In the genomic region with DNA sequence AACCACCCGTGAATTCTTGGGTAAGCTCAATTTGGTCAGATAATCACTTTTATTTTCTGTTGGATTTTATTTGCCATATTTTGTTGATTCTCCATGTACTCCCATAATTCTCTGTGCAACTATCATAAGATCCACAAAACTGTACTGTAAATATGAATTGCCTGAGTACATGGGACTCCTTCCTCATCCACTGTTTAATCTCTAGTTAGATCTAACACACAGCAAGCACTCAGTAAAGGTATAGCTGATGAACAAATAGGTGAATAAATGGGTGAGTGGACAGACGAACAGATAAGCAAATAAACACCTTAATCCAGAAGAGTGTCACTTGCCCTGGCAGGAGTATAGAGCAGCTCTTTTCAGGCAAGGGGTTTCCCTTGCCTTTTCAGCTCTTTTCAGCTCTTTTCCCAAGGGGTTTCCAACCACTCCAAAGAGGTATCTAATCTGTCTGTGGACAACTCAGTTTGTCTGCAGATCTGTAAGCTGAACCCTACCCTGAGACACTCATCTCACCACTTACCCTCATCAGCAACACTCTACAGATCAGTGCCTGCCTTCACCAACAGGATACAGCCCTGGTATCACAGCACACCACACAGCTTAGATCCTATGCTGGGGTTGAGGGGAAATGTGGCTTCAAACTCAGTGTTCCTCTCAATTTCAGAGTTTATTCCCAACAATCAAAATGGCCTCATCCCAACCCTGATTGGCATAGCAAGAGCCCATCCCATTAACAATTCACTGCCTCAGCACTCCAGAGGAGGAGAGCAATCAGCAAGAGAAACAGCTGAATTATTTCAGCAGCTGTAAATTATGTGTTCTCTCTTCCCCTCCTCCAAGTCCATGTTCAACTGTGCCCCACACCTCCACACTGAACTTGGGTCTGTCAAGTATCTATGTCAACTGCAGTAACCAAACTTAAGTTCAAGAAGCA, we compare ENCODE assay signal across 9 cellular contexts. TPM values are rescaled to one million over a fixed set of nuclear protein-coding genes. Genes with fewer than 3 reads are reported as not detected.
DNase-seq lines count a peak whose midpoint lies in the region; ATAC-seq and TF ChIP-seq lines count a peak whose summit lies in the region.
"Had no signal": no experiment of that assay in that cellular context is flagged by ENCODE, and none has a peak within 500 bp of the region (broad histone marks: within the 10 kb centered on the region; RNA-seq: fewer than 3 reads in every experiment).

No MANE protein-coding gene starts in this region.

- H3K4me1 ChIP-seq in tibial artery, result peaks cover 0 to 60% (median 46%) of the 10 kb centered on the region in 4 donors

- peak; percentile 11 for DNase-seq in activated CD4-positive, alpha-beta T cell treated with anti-CD3 and anti-CD28 coated beads for 36 hours
- no peak for DNase-seq in activated CD4-positive, alpha-beta T cell treated with anti-CD3 and anti-CD28 coated beads for 1 hour
- DNase-seq in NCI-H345 (lab: John Stamatoyannopoulos, UW), result peak; percentile 73
- no peak for DNase-seq in left cardiac atrium
- no peak for DNase-seq in tibial artery
- DNase-seq in Kasumi-1 (lab: John Stamatoyannopoulos, UW), result no peak
- no peak for DNase-seq in GM10266 (ENCODE audit: extremely low spot score)

- no peaks in the 10 kb centered on the region for H3K36me3 ChIP-seq in tibial artery
- H3K36me3 ChIP-seq: heart right ventricle had no signal

- no peaks in the 10 kb centered on the region for H3K9me3 ChIP-seq in tibial artery
- H3K9me3 ChIP-seq: heart right ventricle had no signal

- ATAC-seq in activated CD4-positive, alpha-beta T cell treated with anti-CD3 and anti-CD28 coated beads for 36 hours, result peak; percentile 79
- peak; percentile 28 to 69 for ATAC-seq in left cardiac atrium
- no peak for ATAC-seq in esophagus mucosa

- H3K27ac ChIP-seq in tibial artery, result peak overlapping the region; percentile 55 to 56

- no peak overlapping the region for H3K4me3 Mint-ChIP-seq in activated CD4-positive, alpha-beta T cell treated with anti-CD3 and anti-CD28 coated beads for 36 hours

- no peaks in the 10 kb centered on the region for H3K9me3 Mint-ChIP-seq in activated CD4-positive, alpha-beta T cell treated with anti-CD3 and anti-CD28 coated beads for 36 hours (ENCODE audit: low read depth)

- TF ChIP-seq CTCF in tibial artery (IDR thresholded peaks at IDR 0.05) (no peak), GM10266 (IDR thresholded peaks at IDR 0.05; ENCODE audit: control insufficient read depth, insufficient read depth, low read depth, missing control alignments) (no peak)

- no peaks in the 10 kb centered on the region for H3K27me3 Mint-ChIP-seq in activated CD4-positive, alpha-beta T cell treated with anti-CD3 and anti-CD28 coated beads for 36 hours

- H3K27ac Mint-ChIP-seq in activated CD4-positive, alpha-beta T cell treated with anti-CD3 and anti-CD28 coated beads for 36 hours, result no peak overlapping the region

- no peaks in the 10 kb centered on the region for H3K36me3 Mint-ChIP-seq in activated CD4-positive, alpha-beta T cell treated with anti-CD3 and anti-CD28 coated beads for 36 hours (ENCODE audit: low read depth)

- CTCF ChIA-PET in activated CD4-positive, alpha-beta T cell treated with anti-CD3 and anti-CD28 coated beads for 36 hours (lab: Charles Lee), result interaction anchor here (0.7 to 1.3 kb wide), 2 partner anchors 9 to 470 kb away, joined by 3 to 4 read pairs; no protein-coding TSS in a partner anchor

- intact Hi-C loops in activated CD4-positive, alpha-beta T cell treated with anti-CD3 and anti-CD28 coated beads for 36 hours (cut with DNase I, micrococcal nuclease), result loop anchor here in 1 of 2 experiments (5.0 kb wide), 1 partner anchor 165 kb away; no protein-coding TSS in a partner anchor
- intact Hi-C loops in left cardiac atrium (cut with DNase I) (no loop called here), tibial artery (cut with DNase I; ENCODE audit: low total_unique reads) (no loop called here)

- H3K4me3 ChIP-seq in tibial artery, result no peak overlapping the region
- H3K4me3 ChIP-seq: heart right ventricle had no signal

- peaks cover 36% of the 10 kb centered on the region for H3K4me1 Mint-ChIP-seq in activated CD4-positive, alpha-beta T cell treated with anti-CD3 and anti-CD28 coated beads for 36 hours

- H3K27me3 ChIP-seq in tibial artery, result no peaks in the 10 kb centered on the region
- H3K27me3 ChIP-seq: heart right ventricle had no signal

- POLR2A ChIA-PET in activated CD4-positive, alpha-beta T cell treated with anti-CD3 and anti-CD28 coated beads for 36 hours (lab: Charles Lee), result no interaction called here

RNA-seq across cellular contexts. Expression of gene SIL1, which starts 51.1 kb away (rescaled TPM):
- total RNA-seq in activated CD4-positive, alpha-beta T cell treated with anti-CD3 and anti-CD28 coated beads for 36 hours, result 10 to 100 TPM; 11.2 to 14.4 TPM
- total RNA-seq in left cardiac atrium (10 to 100 TPM; 41.4 to 42.5 TPM), esophagus mucosa (29.3 TPM)

Comparison
In these comparisons a context has a peak if more than half of its experiments do, and no peak if none do; other contexts are left out.
1. DNase-seq: peak in activated CD4-positive, alpha-beta T cell treated with anti-CD3 and anti-CD28 coated beads for 36 hours (single experiment) and NCI-H345 (single experiment); none in activated CD4-positive, alpha-beta T cell treated with anti-CD3 and anti-CD28 coated beads for 1 hour (single experiment), left cardiac atrium (single experiment), tibial artery (0 of 2), Kasumi-1 (0 of 2) and GM10266 (single experiment).